Comparison of ENCODE assay signal across 17 cellular contexts in the genomic region with DNA sequence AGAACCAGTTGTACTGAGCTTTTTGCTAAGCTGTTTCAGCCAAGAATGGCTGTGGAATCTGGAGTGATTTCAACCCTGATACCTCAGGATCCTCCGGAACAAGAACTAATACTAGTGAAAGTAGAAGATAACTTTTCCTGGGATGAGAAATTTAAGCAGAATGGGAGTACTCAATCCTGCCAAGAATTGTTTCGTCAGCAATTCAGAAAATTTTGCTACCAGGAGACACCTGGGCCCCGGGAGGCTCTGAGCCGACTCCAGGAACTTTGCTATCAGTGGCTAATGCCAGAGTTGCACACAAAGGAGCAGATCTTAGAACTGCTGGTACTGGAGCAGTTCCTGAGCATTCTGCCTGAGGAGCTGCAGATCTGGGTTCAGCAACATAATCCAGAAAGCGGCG. TPM values are rescaled to one million over a fixed set of nuclear protein-coding genes. Genes with fewer than 3 reads are reported as not detected.
DNase-seq lines count a peak whose midpoint lies in the region; ATAC-seq, FAIRE-seq and TF ChIP-seq lines count a peak whose summit lies in the region.
"Had no signal": no experiment of that assay in that cellular context is flagged by ENCODE, and none has a peak within 500 bp of the region (broad histone marks: within the 10 kb centered on the region; RNA-seq: fewer than 3 reads in every experiment).

No MANE protein-coding gene starts in this region.

- H3K36me3 ChIP-seq in mesendoderm (ENCODE audit: control insufficient read depth, insufficient read depth, low read length) = peaks cover 4% of the 10 kb centered on the region

- H3K27me3 ChIP-seq in mesendoderm (ENCODE audit: insufficient read depth, low read length, poor library complexity) = no peaks in the 10 kb centered on the region
- H3K27me3 ChIP-seq: transverse colon had no signal

- H2BK120ac ChIP-seq in mesendoderm (ENCODE audit: low read depth, low read length) = no peak overlapping the region

- FAIRE-seq in frontal cortex (lab: Jason Lieb, UNC) = no peak
- FAIRE-seq: colon, GM12892 had no signal

- H3K9me3 Mint-ChIP-seq in activated T-cell treated with anti-CD3 and anti-CD28 coated beads, Interleukin-2, amount 50 U/mL, for 72 hours = peaks cover 11 to 28% of the 10 kb centered on the region in 2 donors
- peaks cover 19% of the 10 kb centered on the region for H3K9me3 Mint-ChIP-seq in activated naive CD8-positive, alpha-beta T cell (ENCODE audit: low read depth)
- H3K9me3 Mint-ChIP-seq in type B pancreatic cell = peaks cover 4% of the 10 kb centered on the region
- H3K9me3 Mint-ChIP-seq: natural killer cell had no signal

- H3K23ac ChIP-seq in mesendoderm (ENCODE audit: low read length) = peak overlapping the region; percentile 7

- H3K27ac Mint-ChIP-seq in activated T-cell treated with anti-CD3 and anti-CD28 coated beads, Interleukin-2, amount 50 U/mL, for 72 hours = peak overlapping the region; percentile 28
- H3K27ac Mint-ChIP-seq in activated naive CD8-positive, alpha-beta T cell = peak overlapping the region; percentile 46
- H3K27ac Mint-ChIP-seq in type B pancreatic cell = peak overlapping the region; percentile 23
- H3K27ac Mint-ChIP-seq: activated naive CD4-positive, alpha-beta T cell treated with anti-CD3 and anti-CD28 coated beads, Interleukin-2, amount 10 ng/mL, durations not matched to agents 7 days and 5 days; T-helper 1 cell treated with Interleukin-12 subunit alpha and Interleukin-12 subunit beta and Interleukin-4 antibody, amounts not matched to agents 30 μg/mL and 1 μg/mL, for 36 hours had no signal

- H3K79me2 ChIP-seq in mesendoderm (ENCODE audit: control insufficient read depth, insufficient read depth, low read length) = peaks cover 7% of the 10 kb centered on the region

- no peak for ATAC-seq in activated T-cell treated with anti-CD3 and anti-CD28 coated beads, Interleukin-2, amount 50 U/mL, for 72 hours (replicated peaks in 1 of 2)
- ATAC-seq: natural killer cell, PC-3 had no signal

- H3K18ac ChIP-seq in mesendoderm (ENCODE audit: low read length) = peak overlapping the region; percentile 4

- H4K8ac ChIP-seq in mesendoderm (ENCODE audit: low read depth, low read length) = no peak overlapping the region

- no peak overlapping the region for H3K4me3 ChIP-seq in mesendoderm (ENCODE audit: low read length)

- H4K5ac ChIP-seq in mesendoderm (ENCODE audit: low read length) = no peak overlapping the region

- no peak overlapping the region for H2BK5ac ChIP-seq in mesendoderm (ENCODE audit: low read length)

- no peak for DNase-seq in activated T-cell treated with anti-CD3 and anti-CD28 coated beads, Interleukin-2, amount 50 U/mL, for 72 hours
- DNase-seq in activated T-cell treated with anti-CD3 and anti-CD28 coated beads for 4 hours (no peak), mesendoderm (no peak), type B pancreatic cell (ENCODE audit: extremely low spot score, unreplicated experiment) (no peak), MV-4-11 (lab: John Stamatoyannopoulos, UW) (no peak), frontal cortex (ENCODE audit: low spot score in 2 of 2) (no peak), NCI-H2029 treated with DMSO at 0.1 percent for 48 hours (lab: John Stamatoyannopoulos, UW) (no peak)
- DNase-seq: ACHN; activated CD4-positive, alpha-beta T cell treated with anti-CD3 and anti-CD28 coated beads, Interleukin-2, amount 10 ng/mL, durations not matched to agents 7 days and 5 days; activated naive CD4-positive, alpha-beta T cell treated with anti-CD3 and anti-CD28 coated beads, Interleukin-2, amount 10 ng/mL, durations not matched to agents 7 days and 5 days; natural killer cell; PC-3; transverse colon had no signal

- no peak overlapping the region for H3K4ac ChIP-seq in mesendoderm (ENCODE audit: low read depth, low read length)

- H3K56ac ChIP-seq in mesendoderm (ENCODE audit: low read length) = peak overlapping the region; percentile 31

- peaks cover 22% of the 10 kb centered on the region for H3K4me1 Mint-ChIP-seq in activated T-cell treated with anti-CD3 and anti-CD28 coated beads, Interleukin-2, amount 50 U/mL, for 72 hours (ENCODE audit: low read depth)
- H3K4me1 Mint-ChIP-seq in activated naive CD8-positive, alpha-beta T cell (ENCODE audit: low read depth) = peaks cover 35% of the 10 kb centered on the region
- peaks cover 5% of the 10 kb centered on the region for H3K4me1 Mint-ChIP-seq in type B pancreatic cell (ENCODE audit: unreplicated experiment)

- H3K27me3 Mint-ChIP-seq in activated T-cell treated with anti-CD3 and anti-CD28 coated beads, Interleukin-2, amount 50 U/mL, for 72 hours (ENCODE audit: low read depth) = no peaks in the 10 kb centered on the region
- H3K27me3 Mint-ChIP-seq in activated naive CD8-positive, alpha-beta T cell = no peaks in the 10 kb centered on the region
- H3K27me3 Mint-ChIP-seq in type B pancreatic cell = no peaks in the 10 kb centered on the region
- H3K27me3 Mint-ChIP-seq: activated CD4-positive, alpha-beta T cell treated with anti-CD3 and anti-CD28 coated beads, Interleukin-2, amount 10 ng/mL, durations not matched to agents 7 days and 5 days had no signal

- no peak overlapping the region for H3K27ac ChIP-seq in mesendoderm (ENCODE audit: low read depth, low read length)

- WGBS in mesendoderm (ENCODE audit: extremely low coverage, insufficient coverage, low lambda C conversion rate) = no CpG with 5 or more reads among the region's 6 CpGs

- H3K9ac ChIP-seq in mesendoderm (ENCODE audit: low read length) = peak overlapping the region; percentile 35

- no peak for TF ChIP-seq CTCF in type B pancreatic cell (conservative IDR thresholded peaks at IDR 0.05)

- H3K36me3 Mint-ChIP-seq in activated T-cell treated with anti-CD3 and anti-CD28 coated beads, Interleukin-2, amount 50 U/mL, for 72 hours (ENCODE audit: insufficient read depth in 2 of 2) = peaks cover 42 to 51% of the 10 kb centered on the region in 2 donors
- peaks cover 39% of the 10 kb centered on the region for H3K36me3 Mint-ChIP-seq in activated naive CD8-positive, alpha-beta T cell
- peaks cover 47% of the 10 kb centered on the region for H3K36me3 Mint-ChIP-seq in type B pancreatic cell

- H2AK5ac ChIP-seq in mesendoderm (ENCODE audit: low read length) = no peak overlapping the region

- H2BK15ac ChIP-seq in mesendoderm (replicated peaks; ENCODE audit: low read depth) = no peak overlapping the region

- peaks cover 2% of the 10 kb centered on the region for H3K4me1 ChIP-seq in mesendoderm (ENCODE audit: control insufficient read depth, low read depth, low read length)

- no peak overlapping the region for H3K4me2 ChIP-seq in mesendoderm (ENCODE audit: low read length)

- peaks cover 9% of the 10 kb centered on the region for H3K79me1 ChIP-seq in mesendoderm (ENCODE audit: low read length)

- H3K4me3 Mint-ChIP-seq in activated T-cell treated with anti-CD3 and anti-CD28 coated beads, Interleukin-2, amount 50 U/mL, for 72 hours = peak overlapping the region in 1 of 2 donors; percentile 37
- peak overlapping the region; percentile 95 for H3K4me3 Mint-ChIP-seq in activated naive CD8-positive, alpha-beta T cell
- H3K4me3 Mint-ChIP-seq in type B pancreatic cell = peak overlapping the region; percentile 99

RNA-seq across cellular contexts. Expression of gene ZNF397, which starts 1.6 kb away (rescaled TPM):
- total RNA-seq in activated T-cell treated with anti-CD3 and anti-CD28 coated beads, Interleukin-2, amount 50 U/mL, for 72 hours = 10 to 100 TPM; 18.6 to 22.4 TPM
- 16.3 TPM for polyA plus RNA-seq in mesendoderm (2013, experiment 1 of 2)
- polyA plus RNA-seq in mesendoderm (2013, experiment 2 of 2) = 16.2 TPM
- 25.7 and 39.1 TPM in 2 replicates for total RNA-seq in type B pancreatic cell (ENCODE audit: low replicate concordance)
- total RNA-seq in frontal cortex = 44.4 TPM

RNA-seq across cellular contexts. Expression of gene ZSCAN30, which starts 47.6 kb away (rescaled TPM):
- total RNA-seq in activated T-cell treated with anti-CD3 and anti-CD28 coated beads, Interleukin-2, amount 50 U/mL, for 72 hours = 10 to 100 TPM; 47.2 to 49.6 TPM
- 4.8 TPM for polyA plus RNA-seq in mesendoderm (2013, experiment 1 of 2)
- 4.9 TPM for polyA plus RNA-seq in mesendoderm (2013, experiment 2 of 2)
- total RNA-seq in type B pancreatic cell (ENCODE audit: low replicate concordance) (12.5 and 17.3 TPM in 2 replicates), frontal cortex (15.5 TPM)
